In genomic region chr4:112144546-112145325, GRCh38 we compare ENCODE assay signal across 8 cellular contexts. TPM values are rescaled to one million over a fixed set of nuclear protein-coding genes. Genes with fewer than 3 reads are reported as not detected.
DNase-seq lines count a peak whose midpoint lies in the region; ATAC-seq and TF ChIP-seq lines count a peak whose summit lies in the region.

No MANE protein-coding gene starts in this region.

- H3K27ac ChIP-seq in CD4-positive, alpha-beta T cell (ENCODE audit: low read depth, low read length): peak overlapping the region; percentile 73
- H3K27ac ChIP-seq in OCI-LY3 (ENCODE audit: low read length) (peak overlapping the region; percentile 17; the same call in 1 of the 2 replicates), endodermal cell (ENCODE audit: low read depth, low read length) (no peak overlapping the region), ovary (peak overlapping the region; percentile 60 to 80)

- no peaks in the 10 kb centered on the region for H3K9me3 Mint-ChIP-seq in CD4-positive, alpha-beta T cell
- no peaks in the 10 kb centered on the region for H3K9me3 Mint-ChIP-seq in endodermal cell

- TF ChIP-seq EP300 in ovary (IDR thresholded peaks at IDR 0.05): no peak

- H3K4me3 ChIP-seq in OCI-LY3 (ENCODE audit: low read length) (peak overlapping the region; percentile 91), endodermal cell (ENCODE audit: low read length) (no peak overlapping the region), ovary (peak overlapping the region; percentile 67)

- 86 to 92% methylated on average over 12 to 19 of the region's 20 CpGs for WGBS in endodermal cell (ENCODE audit: insufficient coverage in 1 of 2, insufficient read length in 1 of 2), 2 experiments
- 36 to 47% (median 46%) methylated on average over 20 of the region's 20 CpGs for WGBS in ovary, 3 donors

- no peaks in the 10 kb centered on the region for H3K9me3 ChIP-seq in CD4-positive, alpha-beta T cell (ENCODE audit: control insufficient read depth, low read length)
- H3K9me3 ChIP-seq in OCI-LY3 (ENCODE audit: insufficient read depth, low read length) (no peaks in the 10 kb centered on the region), endodermal cell (ENCODE audit: control insufficient read depth, low read length) (no peaks in the 10 kb centered on the region), ovary (no peaks in the 10 kb centered on the region)

- TF ChIP-seq CTCF in CD4-positive, alpha-beta T cell (IDR thresholded peaks at IDR 0.05): no peak
- no peak for TF ChIP-seq CTCF in OCI-LY3 (IDR thresholded peaks at IDR 0.05; ENCODE audit: low read depth, low read length)
- TF ChIP-seq CTCF in endodermal cell (conservative IDR thresholded peaks at IDR 0.05): no peak
- TF ChIP-seq CTCF in ovary (IDR thresholded peaks at IDR 0.05): no peak

- H3K79me2 ChIP-seq in OCI-LY3 (ENCODE audit: low read length): peaks cover 36% of the 10 kb centered on the region

- H3K4me3 Mint-ChIP-seq in CD4-positive, alpha-beta T cell: peak overlapping the region; percentile 86
- peak overlapping the region; percentile 68 for H3K4me3 Mint-ChIP-seq in endodermal cell

- H3K4me2 ChIP-seq in OCI-LY3 (ENCODE audit: low read length): peak overlapping the region; percentile 63

- ATAC-seq in CD4-positive, alpha-beta T cell (ENCODE audit: poor library complexity): no peak

- H3K4me1 ChIP-seq in OCI-LY3 (ENCODE audit: low read length): peaks cover 29% of the 10 kb centered on the region
- H3K4me1 ChIP-seq in endodermal cell (ENCODE audit: control insufficient read depth, insufficient read depth, low read length): no peaks in the 10 kb centered on the region
- peaks cover 1% of the 10 kb centered on the region for H3K4me1 ChIP-seq in ovary (ENCODE audit: insufficient read depth)

- H2AFZ ChIP-seq in OCI-LY3 (ENCODE audit: low read depth, low read length): peak overlapping the region; percentile 59

- DNase-seq in CD4-positive, alpha-beta T cell: peak in 2 of 10 experiments; percentile 0 to 2
- DNase-seq in endodermal cell (no peak), ovary (peak in 2 of 5 donors; percentile 42 to 46), COLO829 (ENCODE audit: low spot score) (no peak), hippocampal formation (lab: John Stamatoyannopoulos, UW) (no peak)
- no peak for DNase-seq in activated CD8-positive, alpha-beta memory T cell treated with anti-CD3 and anti-CD28 coated beads for 24 hours
- no peak for DNase-seq in stimulated activated CD4-positive, alpha-beta T cell treated with anti-CD3 and anti-CD28 coated beads, Interleukin-12 subunit alpha, Interleukin-12 subunit beta, amount 100 ng/mL, for 4 hours

- H3K36me3 Mint-ChIP-seq in CD4-positive, alpha-beta T cell (ENCODE audit: low read depth): peaks cover 6% of the 10 kb centered on the region
- H3K36me3 Mint-ChIP-seq in endodermal cell (ENCODE audit: low read depth): no peaks in the 10 kb centered on the region

- H3K27me3 ChIP-seq in CD4-positive, alpha-beta T cell (ENCODE audit: control insufficient read depth, insufficient read depth, low read length): no peaks in the 10 kb centered on the region
- no peaks in the 10 kb centered on the region for H3K27me3 ChIP-seq in OCI-LY3 (ENCODE audit: low read depth, low read length)
- H3K27me3 ChIP-seq in endodermal cell (ENCODE audit: control insufficient read depth, insufficient read depth, low read length, poor library complexity, severe bottlenecking): peaks cover 27% of the 10 kb centered on the region
- H3K27me3 ChIP-seq in ovary: no peaks in the 10 kb centered on the region

- H3K27me3 Mint-ChIP-seq in CD4-positive, alpha-beta T cell: no peaks in the 10 kb centered on the region
- H3K27me3 Mint-ChIP-seq in endodermal cell (ENCODE audit: insufficient read depth): peaks cover 33% of the 10 kb centered on the region

- TF ChIP-seq POLR2A in ovary (IDR thresholded peaks at IDR 0.05): no peak

- no peaks in the 10 kb centered on the region for H4K20me1 ChIP-seq in OCI-LY3 (ENCODE audit: insufficient read depth, low read length)

- CTCF ChIA-PET in CD4-positive, alpha-beta T cell (lab: Charles Lee): no interaction called here

- H3K36me3 ChIP-seq in OCI-LY3 (replicated peaks; ENCODE audit: low read depth, low read length) (no peaks in the 10 kb centered on the region), endodermal cell (ENCODE audit: control insufficient read depth, insufficient read depth, low read length) (no peaks in the 10 kb centered on the region), ovary (no peaks in the 10 kb centered on the region)

- H3K9ac ChIP-seq in OCI-LY3 (ENCODE audit: low read length): peak overlapping the region; percentile 47
- H3K9ac ChIP-seq in endodermal cell (ENCODE audit: extremely low read depth, low read length, poor library complexity, severe bottlenecking): no peak overlapping the region

- POLR2A ChIA-PET in CD4-positive, alpha-beta T cell (lab: Charles Lee): interaction anchor here (1.2 to 2.3 kb wide), 2 partner anchors 8 to 87 kb away, joined by 3 to 16 read pairs; partner anchors contain the start of gene AP1AR

- intact Hi-C loops in CD4-positive, alpha-beta T cell (cut with DNase I, micrococcal nuclease): loop anchor here (1.0 to 5.0 kb wide), 4 partner anchors 42 to 488 kb away; partner anchors contain the start of gene AP1AR (in 1 of the 2)
- intact Hi-C loops in ovary (cut with DNase I): loop anchor here in 1 of 4 donors (10.0 kb wide), 1 partner anchor 90 kb away; the partner anchor contains the start of gene AP1AR

- H3K4me1 Mint-ChIP-seq in CD4-positive, alpha-beta T cell (ENCODE audit: low read depth): peaks cover 35% of the 10 kb centered on the region
- peaks cover 3% of the 10 kb centered on the region for H3K4me1 Mint-ChIP-seq in endodermal cell

- peak overlapping the region; percentile 67 for H3K27ac Mint-ChIP-seq in CD4-positive, alpha-beta T cell
- no peak overlapping the region for H3K27ac Mint-ChIP-seq in endodermal cell

RNA-seq across cellular contexts. Expression of gene FAM241A, which starts 0.5 kb away (rescaled TPM):
- total RNA-seq in CD4-positive, alpha-beta T cell: 1 to 10 TPM in 1 of 2 experiments, under 1 TPM in 1; 0.74 to 1.1 TPM
- total RNA-seq in endodermal cell (under 1 TPM; 0.13 to 0.18 TPM), ovary (1 to 10 TPM; 1.0 to 2.5 (median 2.0) TPM)
- 0.43 TPM for polyA plus RNA-seq in endodermal cell (2013, experiment 1 of 2)
- polyA plus RNA-seq in endodermal cell (2013, experiment 2 of 2): 0.41 TPM
- polyA plus RNA-seq in ovary: 1 to 10 TPM; 2.4 to 4.9 TPM
